Comparison of ENCODE assay signal across 11 cellular contexts in genomic region chr3:53729618-53730017, GRCh38.
A peak's percentile ranks its signal among the peaks of the same experiment; 100 is the strongest.
DNase-seq lines count a peak whose midpoint lies in the region; ATAC-seq and TF ChIP-seq lines count a peak whose summit lies in the region.
"Had no signal": no experiment of that assay in that cellular context is flagged by ENCODE, and none has a peak within 500 bp of the region (broad histone marks: within the 10 kb centered on the region; RNA-seq: fewer than 3 reads in every experiment).

No MANE protein-coding gene starts in this region.

- ATAC-seq in activated T-cell treated with anti-CD3 and anti-CD28 coated beads, Interleukin-2, amount 50 U/mL, for 72 hours (replicated peaks in 1 of 2) = peak; percentile 75 to 86
- ATAC-seq in HG03103 (IDR thresholded peaks at IDR 0.05; ENCODE audit: low read depth, unreplicated experiment) = peak; percentile 56
- ATAC-seq in stimulated activated memory B cell treated with anti-CD40 and anti-IgM and Interleukin-4, amounts not matched to agents 10 μg/mL and 1 μg/mL and 100 μg/mL, for 72 hours = peak; percentile 60
- no peak for ATAC-seq in HG03025 (IDR thresholded peaks at IDR 0.05; ENCODE audit: low FRiP score, unreplicated experiment)
- ATAC-seq: Panc1 had no signal

- no peaks in the 10 kb centered on the region for H3K9me3 Mint-ChIP-seq in activated T-cell treated with anti-CD3 and anti-CD28 coated beads, Interleukin-2, amount 50 U/mL, for 72 hours
- H3K9me3 Mint-ChIP-seq in stimulated activated memory B cell treated with anti-CD40 and anti-IgM and Interleukin-4, amounts not matched to agents 10 μg/mL and 1 μg/mL and 100 μg/mL, for 72 hours = no peaks in the 10 kb centered on the region

- no peaks in the 10 kb centered on the region for H3K36me3 Mint-ChIP-seq in activated T-cell treated with anti-CD3 and anti-CD28 coated beads, Interleukin-2, amount 50 U/mL, for 72 hours (ENCODE audit: insufficient read depth in 2 of 2)
- no peaks in the 10 kb centered on the region for H3K36me3 Mint-ChIP-seq in stimulated activated memory B cell treated with anti-CD40 and anti-IgM and Interleukin-4, amounts not matched to agents 10 μg/mL and 1 μg/mL and 100 μg/mL, for 72 hours

- peak; percentile 32 for TF ChIP-seq CTCF in choroid plexus epithelial cell (conservative IDR thresholded peaks at IDR 0.05; ENCODE audit: low read depth, low read length)

- no peaks in the 10 kb centered on the region for H3K4me1 Mint-ChIP-seq in activated T-cell treated with anti-CD3 and anti-CD28 coated beads, Interleukin-2, amount 50 U/mL, for 72 hours (ENCODE audit: low read depth)
- H3K4me1 Mint-ChIP-seq in stimulated activated memory B cell treated with anti-CD40 and anti-IgM and Interleukin-4, amounts not matched to agents 10 μg/mL and 1 μg/mL and 100 μg/mL, for 72 hours = peaks cover 17% of the 10 kb centered on the region

- H3K27ac Mint-ChIP-seq in activated T-cell treated with anti-CD3 and anti-CD28 coated beads, Interleukin-2, amount 50 U/mL, for 72 hours = no peak overlapping the region
- H3K27ac Mint-ChIP-seq in stimulated activated memory B cell treated with anti-CD40 and anti-IgM and Interleukin-4, amounts not matched to agents 10 μg/mL and 1 μg/mL and 100 μg/mL, for 72 hours = peak overlapping the region; percentile 47

- peaks cover 50% of the 10 kb centered on the region for H3K27me3 Mint-ChIP-seq in activated T-cell treated with anti-CD3 and anti-CD28 coated beads, Interleukin-2, amount 50 U/mL, for 72 hours (ENCODE audit: low read depth)
- H3K27me3 Mint-ChIP-seq in stimulated activated memory B cell treated with anti-CD40 and anti-IgM and Interleukin-4, amounts not matched to agents 10 μg/mL and 1 μg/mL and 100 μg/mL, for 72 hours = peaks cover 10% of the 10 kb centered on the region

- H3K4me3 Mint-ChIP-seq in activated T-cell treated with anti-CD3 and anti-CD28 coated beads, Interleukin-2, amount 50 U/mL, for 72 hours = no peak overlapping the region
- no peak overlapping the region for H3K4me3 Mint-ChIP-seq in stimulated activated memory B cell treated with anti-CD40 and anti-IgM and Interleukin-4, amounts not matched to agents 10 μg/mL and 1 μg/mL and 100 μg/mL, for 72 hours

- H3K4me3 ChIP-seq in choroid plexus epithelial cell (ENCODE audit: low read depth, low read length) = no peak overlapping the region

- DNase-seq in activated T-cell treated with anti-CD3 and anti-CD28 coated beads, Interleukin-2, amount 50 U/mL, for 72 hours = no peak
- DNase-seq in activated T-cell treated with anti-CD3 and anti-CD28 coated beads, Interleukin-2, amount 50 U/mL, for 48 hours = no peak
- DNase-seq in choroid plexus epithelial cell (ENCODE audit: low read depth) = no peak
- no peak for DNase-seq in HuH-7.5 (ENCODE audit: low spot score)
- no peak for DNase-seq in activated CD4-positive, alpha-beta T cell treated with anti-CD3 and anti-CD28 coated beads, Interleukin-2, amount 50 U/mL, for 48 hours
- DNase-seq: activated T-cell treated with anti-CD3 and anti-CD28 coated beads for 4 hours, NCI-H187 treated with DMSO at 0.1 percent for 48 hours had no signal
